ENCODE assay signal across 6 cellular contexts in genomic region chr19:18278521-18279265, GRCh38. TPM values are rescaled to one million over a fixed set of nuclear protein-coding genes. Genes with fewer than 3 reads are reported as not detected.
A peak's percentile ranks its signal among the peaks of the same experiment; 100 is the strongest.
DNase-seq lines count a peak whose midpoint lies in the region; ATAC-seq and TF ChIP-seq lines count a peak whose summit lies in the region.

No MANE protein-coding gene starts in this region.

- peak overlapping the region; percentile 98 for H3K4me3 Mint-ChIP-seq in endothelial cell (ENCODE audit: unreplicated experiment)

- peak overlapping the region; percentile 89 for H3K4me2 ChIP-seq in smooth muscle cell

- H3K4me1 Mint-ChIP-seq in endothelial cell (ENCODE audit: unreplicated experiment) = peaks cover 21% of the 10 kb centered on the region

- TF ChIP-seq CTCF in BE2C (IDR thresholded peaks at IDR 0.05; ENCODE audit: low read depth, low read length) (peak; percentile 33), endothelial cell (IDR thresholded peaks at IDR 0.05; ENCODE audit: unreplicated experiment) (no peak), smooth muscle cell (IDR thresholded peaks at IDR 0.05; ENCODE audit: borderline replicate concordance, insufficient read depth, poor library complexity, severe bottlenecking) (peak; percentile 21)

- peaks cover 48% of the 10 kb centered on the region for H3K27me3 Mint-ChIP-seq in endothelial cell (ENCODE audit: unreplicated experiment)

- peaks cover 9% of the 10 kb centered on the region for H3K4me1 ChIP-seq in BE2C
- H3K4me1 ChIP-seq in SJCRH30 = peaks cover 10% of the 10 kb centered on the region
- peaks cover 15% of the 10 kb centered on the region for H3K4me1 ChIP-seq in smooth muscle cell (ENCODE audit: low read depth)

- peaks cover 40% of the 10 kb centered on the region for H3K79me2 ChIP-seq in smooth muscle cell (ENCODE audit: low read depth)

- H3K9ac ChIP-seq in smooth muscle cell (ENCODE audit: low read depth) = peak overlapping the region; percentile 100

- H3F3A ChIP-seq in smooth muscle cell (ENCODE audit: low read depth) = peaks cover 40% of the 10 kb centered on the region

- peak overlapping the region; percentile 98 for H3K27ac Mint-ChIP-seq in endothelial cell (ENCODE audit: unreplicated experiment)

- H3K4me3 ChIP-seq in BE2C (ENCODE audit: low read depth, low read length) (peak overlapping the region; percentile 96), SJCRH30 (peak overlapping the region; percentile 89), smooth muscle cell (peak overlapping the region; percentile 96)

- peaks cover 14% of the 10 kb centered on the region for H3K36me3 Mint-ChIP-seq in endothelial cell (ENCODE audit: low read depth, unreplicated experiment)

- H3K9me3 ChIP-seq in BE2C (no peaks in the 10 kb centered on the region), SJCRH30 (replicated peaks) (no peaks in the 10 kb centered on the region), smooth muscle cell (replicated peaks; ENCODE audit: low read depth) (no peaks in the 10 kb centered on the region)

- peaks cover 73% of the 10 kb centered on the region for H4K20me1 ChIP-seq in smooth muscle cell (ENCODE audit: low read depth)

- H3K9me3 Mint-ChIP-seq in endothelial cell (ENCODE audit: unreplicated experiment) = no peaks in the 10 kb centered on the region

- H3K36me3 ChIP-seq in BE2C = peaks cover 36% of the 10 kb centered on the region
- H3K36me3 ChIP-seq in SJCRH30 = peaks cover 10% of the 10 kb centered on the region
- H3K36me3 ChIP-seq in smooth muscle cell (ENCODE audit: low read depth) = no peaks in the 10 kb centered on the region

- no peak overlapping the region for H2AFZ ChIP-seq in smooth muscle cell (ENCODE audit: low read depth)

- 82% methylated on average over 10 of the region's 10 CpGs for WGBS in smooth muscle cell (ENCODE audit: low lambda C conversion rate)

- DNase-seq in BE2C (no peak), SJCRH30 (no peak), endothelial cell (ENCODE audit: low spot score) (no peak), smooth muscle cell (lab: John Stamatoyannopoulos, UW; ENCODE audit: unreplicated experiment) (no peak), mesenteric fat pad (ENCODE audit: low spot score) (no peak)

- no peak for ATAC-seq in HG03280 (IDR thresholded peaks at IDR 0.05; ENCODE audit: unreplicated experiment)

- H3K27me3 ChIP-seq in BE2C = no peaks in the 10 kb centered on the region
- no peaks in the 10 kb centered on the region for H3K27me3 ChIP-seq in SJCRH30
- H3K27me3 ChIP-seq in smooth muscle cell (ENCODE audit: low read depth) = no peaks in the 10 kb centered on the region

- no peak overlapping the region for H3K27ac ChIP-seq in SJCRH30
- H3K27ac ChIP-seq in smooth muscle cell (ENCODE audit: low read depth) = peak overlapping the region; percentile 97

RNA-seq across cellular contexts. Expression of gene JUND, which starts 2.7 kb away (rescaled TPM):
- polyA plus RNA-seq in BE2C (2012; ENCODE audit: insufficient read depth, insufficient read length, low read depth) = 386 TPM
- 70.1 and 94.9 TPM in 2 replicates for total RNA-seq in SJCRH30 (2014; rRNA removed; shearing (Covaris generic))
- total RNA-seq in endothelial cell (ENCODE audit: unreplicated experiment) = 129 TPM
- 79.9 and 164 TPM in 2 replicates for total RNA-seq in smooth muscle cell
- 464 and 497 TPM in 2 replicates for polyA plus RNA-seq in smooth muscle cell
- 320 TPM for total RNA-seq in mesenteric fat pad

RNA-seq across cellular contexts. Expression of gene IQCN, which starts 4.4 kb away (rescaled TPM):
- polyA plus RNA-seq in BE2C (2012; ENCODE audit: insufficient read depth, insufficient read length, low read depth) = 2.2 TPM
- 0.03 and 0.06 TPM in 2 replicates for total RNA-seq in SJCRH30 (2014; rRNA removed; shearing (Covaris generic))
- total RNA-seq in endothelial cell (ENCODE audit: unreplicated experiment) (1.2 TPM), smooth muscle cell (3.9 and 4.9 TPM in 2 replicates), mesenteric fat pad (2.8 TPM)
- 2.5 and 5.8 TPM in 2 replicates for polyA plus RNA-seq in smooth muscle cell

RNA-seq across cellular contexts. Expression of gene LSM4, which starts 44.2 kb away (rescaled TPM):
- 534 TPM for polyA plus RNA-seq in BE2C (2012; ENCODE audit: insufficient read depth, insufficient read length, low read depth)
- 378 and 427 TPM in 2 replicates for total RNA-seq in SJCRH30 (2014; rRNA removed; shearing (Covaris generic))
- 166 TPM for total RNA-seq in endothelial cell (ENCODE audit: unreplicated experiment)
- 116 and 121 TPM in 2 replicates for total RNA-seq in smooth muscle cell
- 156 and 177 TPM in 2 replicates for polyA plus RNA-seq in smooth muscle cell
- total RNA-seq in mesenteric fat pad = 68.4 TPM

RNA-seq across cellular contexts. Expression of gene PDE4C, which starts 52.5 kb away (rescaled TPM):
- polyA plus RNA-seq in BE2C (2012; ENCODE audit: insufficient read depth, insufficient read length, low read depth) = 7.3 TPM
- total RNA-seq in SJCRH30 (2014; rRNA removed; shearing (Covaris generic)) = 0.81 and 1.3 TPM in 2 replicates
- total RNA-seq in endothelial cell (ENCODE audit: unreplicated experiment) (0.85 TPM), smooth muscle cell (1.1 and 3.1 TPM in 2 replicates), mesenteric fat pad (not detected)
- 1.7 and 1.9 TPM in 2 replicates for polyA plus RNA-seq in smooth muscle cell
